ENCODE assay signal across 2 cellular contexts in genomic region chr9:128292009-128292408, GRCh38.
TF ChIP-seq lines count a peak whose summit lies in the region.

No MANE protein-coding gene starts in this region.

TF ChIP-seq in IMR-90, 13 proteins besides CTCF, POLR2A, EP300 and RAD21:
- TF ChIP-seq CHD1 (IDR thresholded peaks at IDR 0.05; ENCODE audit: low read depth, low read length) (no peak), MAFK (IDR thresholded peaks at IDR 0.05; ENCODE audit: low read depth, low read length) (peak; percentile 79)

TF ChIP-seq in H1, 55 proteins besides CTCF, POLR2A, EP300 and RAD21:
- peak; percentile 39; the same call in 1 of the 2 replicates for TF ChIP-seq MAFK (IDR thresholded peaks at IDR 0.05; ENCODE audit: low read depth, low read length)
- TF ChIP-seq NANOG (IDR thresholded peaks at IDR 0.05; ENCODE audit: insufficient read depth, low read depth, low read length, poor library complexity, severe bottlenecking) = no peak
- no peak for TF ChIP-seq HDAC6 (IDR thresholded peaks at IDR 0.05; ENCODE audit: low read depth, low read length)
- no peak for TF ChIP-seq KDM1A (IDR thresholded peaks at IDR 0.05; ENCODE audit: borderline replicate concordance, low read length)
- no peak for TF ChIP-seq GTF2F1 (IDR thresholded peaks at IDR 0.05; ENCODE audit: borderline replicate concordance, low read depth, low read length)
- TF ChIP-seq CBX5 (IDR thresholded peaks at IDR 0.05; ENCODE audit: low read depth, low read length) = no peak
- no peak for TF ChIP-seq TEAD4 (IDR thresholded peaks at IDR 0.05; ENCODE audit: low read depth, low read length)
